Comparison of ENCODE assay signal across 15 cellular contexts in genomic region chr2:237365671-237366070, GRCh38. TPM values are rescaled to one million over a fixed set of nuclear protein-coding genes. Genes with fewer than 3 reads are reported as not detected.
DNase-seq lines count a peak whose midpoint lies in the region; ATAC-seq and TF ChIP-seq lines count a peak whose summit lies in the region.
"Had no signal": no experiment of that assay in that cellular context is flagged by ENCODE, and none has a peak within 500 bp of the region (broad histone marks: within the 10 kb centered on the region; RNA-seq: fewer than 3 reads in every experiment).

No MANE protein-coding gene starts in this region.

- H3K9me3 ChIP-seq in IMR-90 (ENCODE audit: control insufficient read depth, insufficient read depth, low read length), result no peaks in the 10 kb centered on the region
- H3K9me3 ChIP-seq in sigmoid colon, result no peaks in the 10 kb centered on the region
- H3K9me3 ChIP-seq: HAP-1 had no signal

- H3K18ac ChIP-seq in IMR-90 (ENCODE audit: low read depth, low read length), result no peak overlapping the region

- no peaks in the 10 kb centered on the region for H3K27me3 ChIP-seq in IMR-90 (ENCODE audit: control insufficient read depth, insufficient read depth, low read length)
- H3K27me3 ChIP-seq in sigmoid colon, result no peaks in the 10 kb centered on the region

- in situ Hi-C loops in IMR-90 (cut with MboI; ENCODE audit: low sequenced_read_pairs), result no loop called here

- TF ChIP-seq CTCF in IMR-90 (conservative IDR thresholded peaks at IDR 0.05; ENCODE audit: low read depth, low read length) (no peak), sigmoid colon (IDR thresholded peaks at IDR 0.05) (no peak)

- CTCF ChIA-PET in IMR-90 (lab: Yijun Ruan, JAX), result interaction anchor here (0.6 kb wide), 1 partner anchor 54 kb away, joined by 6 read pairs; no protein-coding TSS in a partner anchor

- H3K36me3 ChIP-seq in IMR-90 (ENCODE audit: control insufficient read depth, insufficient read depth, low read length) (peaks cover 88% of the 10 kb centered on the region), sigmoid colon (peaks cover 51 to 100% (median 85%) of the 10 kb centered on the region in 4 donors), urinary bladder (ENCODE audit: insufficient read depth) (peaks cover 2% of the 10 kb centered on the region)
- H3K36me3 ChIP-seq: HAP-1 had no signal

- no peak overlapping the region for H4K8ac ChIP-seq in IMR-90 (ENCODE audit: low read depth in 2 of 2, low read length in 2 of 2)

- no peak overlapping the region for H4K5ac ChIP-seq in IMR-90 (ENCODE audit: low read depth, low read length)

- no peak overlapping the region for H3K23ac ChIP-seq in IMR-90 (ENCODE audit: low read depth, low read length)

- ATAC-seq in IMR-90 (ENCODE audit: low read depth), result no peak
- ATAC-seq in HG02884 (IDR thresholded peaks at IDR 0.05; ENCODE audit: unreplicated experiment), result no peak

- 98% methylated on average over 9 of the region's 19 CpGs; no CpG with 5 or more reads in 1 of the 2 experiments for WGBS in IMR-90 (ENCODE audit: extremely low coverage in 2 of 2, insufficient read length in 1 of 2), 2 experiments
- 92 to 94% methylated on average over 19 of the region's 19 CpGs for WGBS in sigmoid colon, 2 donors
- WGBS in urinary bladder, result 89% methylated on average over 19 of the region's 19 CpGs

- TF ChIP-seq POLR2A in IMR-90 (IDR thresholded peaks at IDR 0.05; ENCODE audit: low read depth, low read length) (no peak), sigmoid colon (IDR thresholded peaks at IDR 0.05) (no peak)

- H2AFZ ChIP-seq in IMR-90 (replicated peaks; ENCODE audit: low read length, poor library complexity), result no peak overlapping the region

- no peak overlapping the region for H2BK20ac ChIP-seq in IMR-90 (ENCODE audit: low read depth, low read length)

- H4K20me1 ChIP-seq in IMR-90 (ENCODE audit: insufficient read depth, low read length), result peaks cover 78% of the 10 kb centered on the region

- peaks cover 70 to 88% of the 10 kb centered on the region in 2 experiments for H3K79me1 ChIP-seq in IMR-90 (ENCODE audit: low read depth in 1 of 2, low read length in 2 of 2)

- H3K14ac ChIP-seq in IMR-90 (replicated peaks; ENCODE audit: low read depth, low read length), result no peak overlapping the region

- no peak overlapping the region for H3K4me2 ChIP-seq in IMR-90 (ENCODE audit: low read depth, low read length)

- no peak overlapping the region for H2BK5ac ChIP-seq in IMR-90 (ENCODE audit: low read depth, low read length, poor library complexity, severe bottlenecking)

- H3K4ac ChIP-seq in IMR-90 (ENCODE audit: low read depth, low read length), result no peak overlapping the region

- no peak overlapping the region for H4K91ac ChIP-seq in IMR-90 (ENCODE audit: insufficient read depth, low read depth, low read length)

- H3K4me3 ChIP-seq in IMR-90 (ENCODE audit: insufficient read depth, low read depth, low read length) (no peak overlapping the region), sigmoid colon (no peak overlapping the region), urinary bladder (ENCODE audit: low read depth, low read length) (no peak overlapping the region)
- H3K4me3 ChIP-seq: HAP-1 had no signal

- no TSS peak for BruUV-seq in IMR-90 (replicated peaks; lab: Mats Ljungman, UMichigan)

- H2BK15ac ChIP-seq in IMR-90 (ENCODE audit: low read depth, low read length), result no peak overlapping the region

- H3K27ac ChIP-seq in IMR-90 (ENCODE audit: insufficient read depth, low read length) (peak overlapping the region; percentile 31; the same call in 1 of the 2 replicates), sigmoid colon (peak overlapping the region in 3 of 4 donors; percentile 22 to 58 (median 41)), urinary bladder (ENCODE audit: low read depth) (peak overlapping the region; percentile 44)

- H3K4me1 ChIP-seq in IMR-90 (ENCODE audit: control insufficient read depth, insufficient read depth, low read length) (peaks cover 18% of the 10 kb centered on the region), sigmoid colon (peaks cover 0 to 43% (median 33%) of the 10 kb centered on the region in 4 donors), urinary bladder (ENCODE audit: insufficient read depth) (no peaks in the 10 kb centered on the region)
- H3K4me1 ChIP-seq: HAP-1 had no signal

- no peak for DNase-seq in IMR-90
- no peak for DNase-seq in sigmoid colon
- DNase-seq in NOMO-1 treated with DMSO at 0.1 percent for 48 hours (lab: John Stamatoyannopoulos, UW; ENCODE audit: unreplicated experiment), result no peak
- no peak for DNase-seq in inferior parietal cortex (ENCODE audit: extremely low spot score)
- DNase-seq: C1 segment of cervical spinal cord; Calu3; CD4-positive, alpha-beta memory T cell; COR-L47; DMS53; DMS79 treated with DMSO at 0.1 percent for 48 hours; GF-D8; GOT3 had no signal

- TF ChIP-seq RAD21 in IMR-90 (IDR thresholded peaks at IDR 0.05; ENCODE audit: low read length), result no peak

- no peak overlapping the region for H2BK120ac ChIP-seq in IMR-90 (ENCODE audit: low read depth, low read length)

- POLR2A ChIA-PET in IMR-90 (lab: Charles Lee; ENCODE audit: unreplicated experiment), result no interaction called here

- dilution Hi-C loops in IMR-90 (cut with HindIII; ENCODE audit: low sequenced_read_pairs, unreplicated experiment), result no loop called here

- H2AK5ac ChIP-seq in IMR-90 (ENCODE audit: low read depth, low read length), result no peak overlapping the region

- no peak for TF ChIP-seq EP300 in sigmoid colon (IDR thresholded peaks at IDR 0.05)

- peaks cover 35% of the 10 kb centered on the region for H3K9me1 ChIP-seq in IMR-90 (ENCODE audit: insufficient read depth, low read length)

- intact Hi-C loops in IMR-90 (cut with micrococcal nuclease), result no loop called here
- intact Hi-C loops in sigmoid colon (cut with DNase I), result no loop called here

- H3K9ac ChIP-seq in IMR-90 (ENCODE audit: low read depth, low read length), result no peak overlapping the region

- no peak overlapping the region for H2AK9ac ChIP-seq in IMR-90 (replicated peaks; ENCODE audit: low read depth, low read length, poor library complexity)

- H3K56ac ChIP-seq in IMR-90 (ENCODE audit: extremely low read depth, insufficient read depth, low read length), result no peak overlapping the region

TF ChIP-seq in IMR-90, 13 proteins besides CTCF, POLR2A, EP300 and RAD21:
- no peak for TF ChIP-seq FOS (IDR thresholded peaks at IDR 0.05; ENCODE audit: low read depth, low read length)
- TF ChIP-seq MAZ (IDR thresholded peaks at IDR 0.05; ENCODE audit: borderline replicate concordance, low read depth, low read length), result no peak
- no peak for TF ChIP-seq RFX5 (IDR thresholded peaks at IDR 0.05; ENCODE audit: low read depth, low read length)
- no peak for TF ChIP-seq USF2 (IDR thresholded peaks at IDR 0.05; ENCODE audit: low read depth, low read length)
- no peak for TF ChIP-seq CHD1 (IDR thresholded peaks at IDR 0.05; ENCODE audit: low read depth, low read length)
- no peak for TF ChIP-seq MAFK (IDR thresholded peaks at IDR 0.05; ENCODE audit: low read depth, low read length)

RNA-seq across cellular contexts. Expression of gene COL6A3, which starts 48.3 kb away (rescaled TPM):
- total RNA-seq in IMR-90 (2012; rRNA removed) (1,501 and 1,855 TPM in 2 replicates), sigmoid colon (100 to 1,000 TPM; 233 to 715 (median 381) TPM), urinary bladder (1,173 TPM)
- polyA plus RNA-seq in IMR-90 (2012; rRNA removed) (798 and 964 TPM in 2 replicates), sigmoid colon (10 to 100 TPM in 1 of 3 donors, 1 to 10 TPM in 2; 2.8 to 66.9 (median 9.0) TPM), urinary bladder (412 TPM)
- polyA plus RNA-seq in IMR-90 (2012; cell fraction: cytosol; rRNA removed), result 520 and 674 TPM in 2 replicates
- 700 and 999 TPM in 2 replicates for polyA plus RNA-seq in IMR-90 (2012; cell fraction: nucleus; rRNA removed; ENCODE audit: low replicate concordance)
